In genomic region chr4:77493120-77493767, GRCh38 we compare ENCODE assay signal across 13 cellular contexts.
DNase-seq lines count a peak whose midpoint lies in the region; ATAC-seq and TF ChIP-seq lines count a peak whose summit lies in the region.
"Had no signal": no experiment of that assay in that cellular context is flagged by ENCODE, and none has a peak within 500 bp of the region (broad histone marks: within the 10 kb centered on the region; RNA-seq: fewer than 3 reads in every experiment).

No MANE protein-coding gene starts in this region.

- peaks cover 0 to 4% of the 10 kb centered on the region in 2 donors for H3K9me3 ChIP-seq in right atrium auricular region
- H3K9me3 ChIP-seq: psoas muscle had no signal

- no peak overlapping the region for H3K4me3 Mint-ChIP-seq in activated CD8-positive, alpha-beta T cell treated with anti-CD3 and anti-CD28 coated beads, Interleukin-2, amount 10 ng/mL, durations not matched to agents 7 days and 5 days
- H3K4me3 Mint-ChIP-seq: stimulated activated naive CD8-positive, alpha-beta T cell treated with anti-CD3 and anti-CD28 coated beads, Interleukin-15, Interleukin-2, amounts not matched to agents 100 ng/mL and 50 ng/mL, for 24 hours had no signal

- H3K27ac Mint-ChIP-seq in activated CD8-positive, alpha-beta T cell treated with anti-CD3 and anti-CD28 coated beads, Interleukin-2, amount 10 ng/mL, durations not matched to agents 7 days and 5 days = no peak overlapping the region
- H3K27ac Mint-ChIP-seq: stimulated activated naive CD8-positive, alpha-beta T cell treated with anti-CD3 and anti-CD28 coated beads, Interleukin-15, Interleukin-2, amounts not matched to agents 100 ng/mL and 50 ng/mL, for 24 hours had no signal

- CTCF ChIA-PET in activated CD8-positive, alpha-beta T cell treated with anti-CD3 and anti-CD28 coated beads, Interleukin-2, amount 10 ng/mL, durations not matched to agents 7 days and 5 days (lab: Charles Lee) = no interaction called here

- no peak for DNase-seq in right atrium auricular region (ENCODE audit: low spot score)
- no peak for DNase-seq in activated CD8-positive, alpha-beta T cell treated with anti-CD3 and anti-CD28 coated beads, Interleukin-2, amount 10 ng/mL, durations not matched to agents 7 days and 5 days
- no peak for DNase-seq in activated effector memory CD4-positive, alpha-beta T cell treated with Interleukin-2 at 50 U/mL for 16 hours
- DNase-seq: activated CD8-positive, alpha-beta memory T cell treated with anti-CD3 and anti-CD28 coated beads for 24 hours; C1 segment of cervical spinal cord; psoas muscle; stimulated activated CD4-positive, alpha-beta T cell treated with anti-CD3 and anti-CD28 coated beads, Interleukin-2, amount 100 ng/mL, for 48 hours had no signal

- H3K36me3 ChIP-seq in right atrium auricular region = no peaks in the 10 kb centered on the region

- peak; percentile 67 for ATAC-seq in GM18498 (IDR thresholded peaks at IDR 0.05; ENCODE audit: unreplicated experiment)
- ATAC-seq in GM19463 (IDR thresholded peaks at IDR 0.05; ENCODE audit: unreplicated experiment) = peak; percentile 69
- ATAC-seq in HG03175 (IDR thresholded peaks at IDR 0.05; ENCODE audit: unreplicated experiment) = peak; percentile 56
- ATAC-seq in GM19395 (IDR thresholded peaks at IDR 0.05; ENCODE audit: unreplicated experiment) = no peak
- no peak for ATAC-seq in activated CD8-positive, alpha-beta T cell treated with anti-CD3 and anti-CD28 coated beads, Interleukin-2, amount 10 ng/mL, durations not matched to agents 7 days and 5 days
- ATAC-seq: psoas muscle had no signal

- no peaks in the 10 kb centered on the region for H3K9me3 Mint-ChIP-seq in activated CD8-positive, alpha-beta T cell treated with anti-CD3 and anti-CD28 coated beads, Interleukin-2, amount 10 ng/mL, durations not matched to agents 7 days and 5 days (ENCODE audit: insufficient read depth)
- H3K9me3 Mint-ChIP-seq: stimulated activated naive CD8-positive, alpha-beta T cell treated with anti-CD3 and anti-CD28 coated beads, Interleukin-15, Interleukin-2, amounts not matched to agents 100 ng/mL and 50 ng/mL, for 24 hours had no signal

- no peaks in the 10 kb centered on the region for H3K4me1 Mint-ChIP-seq in activated CD8-positive, alpha-beta T cell treated with anti-CD3 and anti-CD28 coated beads, Interleukin-2, amount 10 ng/mL, durations not matched to agents 7 days and 5 days (ENCODE audit: low read depth)

- no peak overlapping the region for H3K4me3 ChIP-seq in right atrium auricular region
- H3K4me3 ChIP-seq: psoas muscle had no signal

- TF ChIP-seq CTCF in VCaP (conservative IDR thresholded peaks at IDR 0.05) (no peak), right atrium auricular region (IDR thresholded peaks at IDR 0.05) (no peak)

- H3K27me3 ChIP-seq in right atrium auricular region = no peaks in the 10 kb centered on the region

- H3K4me1 ChIP-seq in right atrium auricular region = no peaks in the 10 kb centered on the region
- H3K4me1 ChIP-seq: psoas muscle had no signal

- no peaks in the 10 kb centered on the region for H3K36me3 Mint-ChIP-seq in activated CD8-positive, alpha-beta T cell treated with anti-CD3 and anti-CD28 coated beads, Interleukin-2, amount 10 ng/mL, durations not matched to agents 7 days and 5 days (ENCODE audit: low read depth)

- H3K27me3 Mint-ChIP-seq in activated CD8-positive, alpha-beta T cell treated with anti-CD3 and anti-CD28 coated beads, Interleukin-2, amount 10 ng/mL, durations not matched to agents 7 days and 5 days (ENCODE audit: low read depth) = peaks cover 18% of the 10 kb centered on the region

- H3K27ac ChIP-seq in VCaP (peak overlapping the region; percentile 44), right atrium auricular region (no peak overlapping the region)
- H3K27ac ChIP-seq: psoas muscle had no signal

- POLR2A ChIA-PET in activated CD8-positive, alpha-beta T cell treated with anti-CD3 and anti-CD28 coated beads, Interleukin-2, amount 10 ng/mL, durations not matched to agents 7 days and 5 days (lab: Charles Lee) = no interaction called here

Comparison
In these comparisons a context has a peak if more than half of its experiments do, and no peak if none do; other contexts are left out.
1. ATAC-seq: peak in GM18498 (single experiment), GM19463 (single experiment) and HG03175 (single experiment); none in GM19395 (single experiment) and activated CD8-positive, alpha-beta T cell treated with anti-CD3 and anti-CD28 coated beads, Interleukin-2, amount 10 ng/mL, durations not matched to agents 7 days and 5 days (single experiment).